In the genomic region with DNA sequence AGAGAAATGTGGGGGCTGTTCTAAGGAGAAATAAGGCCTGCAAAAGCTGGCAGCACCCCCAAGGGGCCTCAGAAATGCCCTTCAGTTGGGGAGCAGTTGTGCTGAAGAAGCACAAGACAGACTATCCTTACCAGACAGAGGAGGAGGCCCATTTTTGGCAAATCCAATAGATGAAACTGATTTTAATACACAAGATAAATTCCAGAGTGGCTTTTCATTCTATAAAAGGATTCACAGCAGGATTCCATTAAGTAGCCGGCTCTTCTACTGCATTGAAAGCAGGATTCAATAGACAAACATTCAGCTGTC, we compare ENCODE assay signal across 8 cellular contexts. TPM values are rescaled to one million over a fixed set of nuclear protein-coding genes. Genes with fewer than 3 reads are reported as not detected.
DNase-seq lines count a peak whose midpoint lies in the region; ATAC-seq and TF ChIP-seq lines count a peak whose summit lies in the region.

No MANE protein-coding gene starts in this region.

- H3K27me3 ChIP-seq in GM06990 (replicated peaks; ENCODE audit: control insufficient read depth, insufficient read depth, low read length) = no peaks in the 10 kb centered on the region
- no peaks in the 10 kb centered on the region for H3K27me3 ChIP-seq in skeletal muscle tissue (ENCODE audit: control insufficient read depth in 3 of 3, insufficient read depth in 3 of 3, low read length in 3 of 3)

- H3K36me3 ChIP-seq in GM06990 (ENCODE audit: control insufficient read depth, insufficient read depth, low read length) (no peaks in the 10 kb centered on the region; the same call in 1 of the 2 replicates), skeletal muscle tissue (ENCODE audit: control insufficient read depth in 3 of 3, insufficient read depth in 3 of 3, low read length in 3 of 3) (no peaks in the 10 kb centered on the region)

- H3K27ac Mint-ChIP-seq in effector memory CD8-positive, alpha-beta T cell = peak overlapping the region; percentile 94 to 98

- peak overlapping the region in 1 of 3 donors; percentile 11 for H3K9ac ChIP-seq in skeletal muscle tissue (ENCODE audit: low read depth in 1 of 3, low read length in 3 of 3)

- no peaks in the 10 kb centered on the region for H3K9me3 ChIP-seq in skeletal muscle tissue (ENCODE audit: control insufficient read depth in 3 of 3, low read length in 3 of 3)

- ATAC-seq in effector memory CD8-positive, alpha-beta T cell (replicated peaks) = no peak

- H3K4me3 Mint-ChIP-seq in effector memory CD8-positive, alpha-beta T cell = peak overlapping the region; percentile 94 to 96

- H3K4me3 ChIP-seq in GM06990 (replicated peaks; ENCODE audit: low read depth, low read length) (peak overlapping the region; percentile 33), skeletal muscle tissue (ENCODE audit: low read length in 3 of 3) (no peak overlapping the region)

- TF ChIP-seq CTCF in GM06990 (IDR thresholded peaks at IDR 0.05; ENCODE audit: insufficient read depth, low read length, poor library complexity, severe bottlenecking) = no peak

- no peaks in the 10 kb centered on the region for H3K27me3 Mint-ChIP-seq in effector memory CD8-positive, alpha-beta T cell

- no peak for DNase-seq in GM06990 (ENCODE audit: extremely low read depth, insufficient read length)
- DNase-seq in NCI-H2107 (lab: John Stamatoyannopoulos, UW) = peak; percentile 13
- DNase-seq in effector memory CD8-positive, alpha-beta T cell = no peak
- DNase-seq in SIG-M5 treated with dmso at 0.1 percent for 504 hours (lab: John Stamatoyannopoulos, UW; ENCODE audit: unreplicated experiment) = no peak
- DNase-seq in T1000 (lab: John Stamatoyannopoulos, UW) = no peak
- DNase-seq in hippocampal formation (lab: John Stamatoyannopoulos, UW) = no peak
- no peak for DNase-seq in DMS79 treated with DMSO at 0.1 percent for 48 hours (lab: John Stamatoyannopoulos, UW)

- peaks cover 0 to 8% (median 7%) of the 10 kb centered on the region in 3 donors for H3K4me1 ChIP-seq in skeletal muscle tissue (ENCODE audit: control insufficient read depth in 3 of 3, insufficient read depth in 3 of 3, low read length in 3 of 3)

- H3K27ac ChIP-seq in skeletal muscle tissue (ENCODE audit: low read depth, low read length) = peak overlapping the region; percentile 64

- H3K36me3 Mint-ChIP-seq in effector memory CD8-positive, alpha-beta T cell (ENCODE audit: insufficient read depth) = peaks cover 28% of the 10 kb centered on the region

- H3K4me1 Mint-ChIP-seq in effector memory CD8-positive, alpha-beta T cell (ENCODE audit: low read depth in 2 of 2) = peaks cover 40 to 48% of the 10 kb centered on the region in 2 donors

- no peaks in the 10 kb centered on the region for H3K9me3 Mint-ChIP-seq in effector memory CD8-positive, alpha-beta T cell

RNA-seq across cellular contexts. Expression of a gene that starts 8.1 kb away (rescaled TPM):
- total RNA-seq in skeletal muscle tissue = 13.0 TPM
